Comparison of ENCODE assay signal across 8 cellular contexts in genomic region chr18:13611058-13611615, GRCh38.
DNase-seq lines count a peak whose midpoint lies in the region; ATAC-seq and TF ChIP-seq lines count a peak whose summit lies in the region.

No MANE protein-coding gene starts in this region.

- POLR2A ChIA-PET in CD4-positive, alpha-beta memory T cell (lab: Charles Lee; ENCODE audit: partially characterized antibody), result interaction anchor here (1.5 to 3.8 kb wide), 3 partner anchors 35 to 235 kb away, joined by 3 to 21 read pairs (median 4); no protein-coding TSS in a partner anchor

- no peak for TF ChIP-seq POLR2A in Peyer's patch (IDR thresholded peaks at IDR 0.05)

- WGBS in endodermal cell (ENCODE audit: insufficient coverage in 1 of 2, insufficient read length in 1 of 2), 2 experiments, result 21 to 30% methylated on average over 11 to 15 of the region's 15 CpGs

- CTCF ChIA-PET in CD4-positive, alpha-beta memory T cell (lab: Charles Lee; ENCODE audit: partially characterized antibody), result interaction anchor here (1.7 kb wide), 1 partner anchor 395 kb away, joined by 11 read pairs; no protein-coding TSS in a partner anchor

- peak in 3 of 5 donors; percentile 38 to 59 (median 54) for DNase-seq in CD4-positive, alpha-beta memory T cell
- peak in 2 of 3 donors; percentile 70 to 75 for DNase-seq in Peyer's patch
- peak; percentile 58 for DNase-seq in endodermal cell
- DNase-seq in naive B cell, result peak; percentile 89
- no peak for DNase-seq in SW480 (ENCODE audit: low spot score)
- no peak for DNase-seq in omental fat pad (ENCODE audit: low spot score)
- DNase-seq in ecto neural progenitor cell (ENCODE audit: low spot score), result no peak

- H3K27ac Mint-ChIP-seq in CD4-positive, alpha-beta memory T cell, result peak overlapping the region; percentile 83 to 96 (median 91)
- no peak overlapping the region for H3K27ac Mint-ChIP-seq in endodermal cell
- peak overlapping the region; percentile 98 to 100 (median 100) for H3K27ac Mint-ChIP-seq in naive B cell

- H3K4me3 Mint-ChIP-seq in CD4-positive, alpha-beta memory T cell, result peak overlapping the region; percentile 78 to 96 (median 88)
- H3K4me3 Mint-ChIP-seq in endodermal cell, result no peak overlapping the region
- H3K4me3 Mint-ChIP-seq in naive B cell, result peak overlapping the region; percentile 85 to 98 (median 91)

- ATAC-seq in GM21619 (IDR thresholded peaks at IDR 0.05; ENCODE audit: unreplicated experiment), result peak; percentile 24
- ATAC-seq in naive B cell (ENCODE audit: low read depth in 2 of 2), result peak; percentile 52 to 57
- no peak for ATAC-seq in omental fat pad (ENCODE audit: low FRiP score)

- peaks cover 76% of the 10 kb centered on the region for H3K4me1 ChIP-seq in CD4-positive, alpha-beta memory T cell (ENCODE audit: insufficient read depth, low read length)
- H3K4me1 ChIP-seq in Peyer's patch, result peaks cover 0 to 22% (median 10%) of the 10 kb centered on the region in 4 donors
- H3K4me1 ChIP-seq in endodermal cell (ENCODE audit: control insufficient read depth, insufficient read depth, low read length), result peaks cover 17% of the 10 kb centered on the region

- H3K27me3 ChIP-seq in CD4-positive, alpha-beta memory T cell (ENCODE audit: insufficient read depth, low read length), result no peaks in the 10 kb centered on the region
- no peaks in the 10 kb centered on the region for H3K27me3 ChIP-seq in Peyer's patch
- H3K27me3 ChIP-seq in endodermal cell (ENCODE audit: control insufficient read depth, insufficient read depth, low read length, poor library complexity, severe bottlenecking), result peaks cover 6% of the 10 kb centered on the region

- peak overlapping the region; percentile 2 for H3K9ac ChIP-seq in endodermal cell (ENCODE audit: extremely low read depth, low read length, poor library complexity, severe bottlenecking)

- no peaks in the 10 kb centered on the region for H3K27me3 Mint-ChIP-seq in CD4-positive, alpha-beta memory T cell
- H3K27me3 Mint-ChIP-seq in endodermal cell (ENCODE audit: insufficient read depth), result no peaks in the 10 kb centered on the region
- H3K27me3 Mint-ChIP-seq in naive B cell, result no peaks in the 10 kb centered on the region

- peak overlapping the region; percentile 11 for H3K27ac ChIP-seq in CD4-positive, alpha-beta memory T cell (ENCODE audit: low read depth, low read length)
- peak overlapping the region; percentile 65 to 77 (median 70) for H3K27ac ChIP-seq in Peyer's patch
- peak overlapping the region; percentile 75 for H3K27ac ChIP-seq in endodermal cell (ENCODE audit: low read depth, low read length)

- no peaks in the 10 kb centered on the region for H3K36me3 ChIP-seq in CD4-positive, alpha-beta memory T cell (ENCODE audit: insufficient read depth, low read length)
- no peaks in the 10 kb centered on the region for H3K36me3 ChIP-seq in Peyer's patch
- H3K36me3 ChIP-seq in endodermal cell (ENCODE audit: control insufficient read depth, insufficient read depth, low read length), result no peaks in the 10 kb centered on the region

- H3K4me1 Mint-ChIP-seq in CD4-positive, alpha-beta memory T cell, result peaks cover 65 to 79% (median 72%) of the 10 kb centered on the region in 4 donors
- peaks cover 28% of the 10 kb centered on the region for H3K4me1 Mint-ChIP-seq in endodermal cell
- peaks cover 61 to 75% (median 68%) of the 10 kb centered on the region in 3 donors for H3K4me1 Mint-ChIP-seq in naive B cell

- no peaks in the 10 kb centered on the region for H3K9me3 Mint-ChIP-seq in CD4-positive, alpha-beta memory T cell
- H3K9me3 Mint-ChIP-seq in endodermal cell (no peaks in the 10 kb centered on the region), naive B cell (peaks cover 0 to 5% (median 0%) of the 10 kb centered on the region in 7 donors)

- H3K4me3 ChIP-seq in CD4-positive, alpha-beta memory T cell (ENCODE audit: low read length in 2 of 2), result peak overlapping the region in 1 of 2 donors; percentile 51
- peak overlapping the region; percentile 4 to 44 (median 39) for H3K4me3 ChIP-seq in Peyer's patch
- H3K4me3 ChIP-seq in endodermal cell (ENCODE audit: low read length), result peak overlapping the region; percentile 37

- intact Hi-C loops in CD4-positive, alpha-beta memory T cell (cut with micrococcal nuclease), result loop anchor here (5.0 kb wide), 3 partner anchors 54 to 474 kb away; no protein-coding TSS in a partner anchor

- no peak for TF ChIP-seq CTCF in Peyer's patch (IDR thresholded peaks at IDR 0.05)
- TF ChIP-seq CTCF in endodermal cell (conservative IDR thresholded peaks at IDR 0.05), result no peak
- TF ChIP-seq CTCF in omental fat pad (IDR thresholded peaks at IDR 0.05), result no peak

- H3K9me3 ChIP-seq in CD4-positive, alpha-beta memory T cell (ENCODE audit: control insufficient read depth in 1 of 2, low read length in 2 of 2), result no peaks in the 10 kb centered on the region
- no peaks in the 10 kb centered on the region for H3K9me3 ChIP-seq in Peyer's patch
- no peaks in the 10 kb centered on the region for H3K9me3 ChIP-seq in endodermal cell (ENCODE audit: control insufficient read depth, low read length)

- H3K36me3 Mint-ChIP-seq in CD4-positive, alpha-beta memory T cell, result peaks cover 0 to 2% of the 10 kb centered on the region in 2 donors
- H3K36me3 Mint-ChIP-seq in endodermal cell (ENCODE audit: low read depth) (no peaks in the 10 kb centered on the region), naive B cell (no peaks in the 10 kb centered on the region)

Comparison
In these comparisons a context has a peak if more than half of its experiments do, and no peak if none do; other contexts are left out.
1. DNase-seq: peak in CD4-positive, alpha-beta memory T cell (3 of 5), Peyer's patch (2 of 3), endodermal cell (single experiment) and naive B cell (single experiment); none in SW480 (single experiment), omental fat pad (single experiment) and ecto neural progenitor cell (single experiment).
2. H3K27ac ChIP-seq: peak in every context shown above with its lines; median percentile 75 in endodermal cell; 70 in Peyer's patch; 11 in CD4-positive, alpha-beta memory T cell.